In the genomic region with DNA sequence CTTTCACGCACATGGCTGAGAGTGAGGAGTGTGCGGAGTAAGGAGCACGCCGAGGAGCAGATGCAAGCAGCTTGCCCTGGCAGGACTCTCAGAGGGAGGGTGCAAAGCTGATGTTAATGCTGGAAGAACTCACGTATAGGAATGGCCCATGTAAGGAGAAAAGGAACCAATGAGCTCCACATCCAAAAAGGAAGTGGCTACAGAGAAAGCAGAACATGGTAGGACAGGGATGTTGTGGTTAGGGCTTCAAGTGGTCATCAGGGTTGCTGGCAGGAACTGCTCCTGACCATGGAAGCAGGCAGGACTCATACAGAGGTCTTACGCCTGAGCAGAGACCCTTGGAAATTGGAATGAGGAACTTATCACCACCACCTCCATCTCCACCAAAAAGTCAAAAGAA, we compare ENCODE assay signal across 19 cellular contexts. TPM values are rescaled to one million over a fixed set of nuclear protein-coding genes. Genes with fewer than 3 reads are reported as not detected.
DNase-seq lines count a peak whose midpoint lies in the region; ATAC-seq and TF ChIP-seq lines count a peak whose summit lies in the region.
"Had no signal": no experiment of that assay in that cellular context is flagged by ENCODE, and none has a peak within 500 bp of the region (broad histone marks: within the 10 kb centered on the region; RNA-seq: fewer than 3 reads in every experiment).

No MANE protein-coding gene starts in this region.

- H3K27ac ChIP-seq in ascending aorta: peak overlapping the region; percentile 58 to 85
- H3K27ac ChIP-seq: lower lobe of right lung had no signal

- DNase-seq in CD1c-positive myeloid dendritic cell (ENCODE audit: extremely low spot score) (peak; percentile 80), MV-4-11 (lab: John Stamatoyannopoulos, UW) (peak; percentile 90), ascending aorta (ENCODE audit: low spot score in 2 of 2) (no peak), sciatic nerve (ENCODE audit: low spot score) (no peak)
- no peak for DNase-seq in activated T-helper 2 cell treated with anti-CD3 and anti-CD28 coated beads, Interferon-gamma antibody, Interleukin-2, Interleukin-4, amounts not matched to agents 10 μg/mL and 5 μg/mL and 100 μg/mL, durations not matched to agents 14 hours and 24 hours and 36 hours (ENCODE audit: low spot score)
- DNase-seq: activated CD4-positive, alpha-beta T cell treated with anti-CD3 and anti-CD28 coated beads for 1 hour; effector CD4-positive, alpha-beta T cell; glutamatergic neuron; lower lobe of right lung; MM.1S; NCI-H2029 treated with DMSO at 0.1 percent for 48 hours; NCI-H446 treated with DMSO at 0.1 percent for 48 hours; SHP77 treated with DMSO at 0.1 percent for 48 hours; stimulated activated naive CD8-positive, alpha-beta T cell treated with anti-CD3 and anti-CD28 coated beads, Interleukin-15, amount 100 ng/mL, for 72 hours; T-helper 2 cell had no signal

- peak; percentile 44 for ATAC-seq in sciatic nerve
- ATAC-seq in HG03139 (IDR thresholded peaks at IDR 0.05; ENCODE audit: unreplicated experiment): no peak
- ATAC-seq in GM21723 (IDR thresholded peaks at IDR 0.05; ENCODE audit: unreplicated experiment): no peak
- ATAC-seq in GM18867 (IDR thresholded peaks at IDR 0.05; ENCODE audit: unreplicated experiment): no peak
- ATAC-seq: stimulated activated naive CD8-positive, alpha-beta T cell treated with anti-CD3 and anti-CD28 coated beads, Interleukin-15, amount 100 ng/mL, for 72 hours had no signal

- H3K27me3 ChIP-seq in ascending aorta: no peaks in the 10 kb centered on the region
- H3K27me3 ChIP-seq: adrenal gland had no signal

- H3K27me3 Mint-ChIP-seq in activated T-helper 2 cell treated with anti-CD3 and anti-CD28 coated beads, Interferon-gamma antibody, Interleukin-2, Interleukin-4, amounts not matched to agents 10 μg/mL and 5 μg/mL and 100 μg/mL, durations not matched to agents 14 hours and 24 hours and 36 hours (ENCODE audit: low read depth): peaks cover 5% of the 10 kb centered on the region
- H3K27me3 Mint-ChIP-seq: stimulated activated naive CD8-positive, alpha-beta T cell treated with anti-CD3 and anti-CD28 coated beads, Interleukin-15, amount 100 ng/mL, for 72 hours had no signal

- intact Hi-C loops in ascending aorta (cut with DNase I): loop anchor here (10.0 kb wide), 1 partner anchor 217 kb away; no protein-coding TSS in a partner anchor
- intact Hi-C loops in sciatic nerve (cut with DNase I): loop anchor here (10.0 kb wide), 1 partner anchor 87 kb away; no protein-coding TSS in a partner anchor
- intact Hi-C loops in activated T-helper 2 cell treated with anti-CD3 and anti-CD28 coated beads, Interferon-gamma antibody, Interleukin-2, Interleukin-4, amounts not matched to agents 10 μg/mL and 5 μg/mL and 100 μg/mL, durations not matched to agents 14 hours and 24 hours and 36 hours (cut with micrococcal nuclease): no loop called here

- peak overlapping the region; percentile 2 to 22 for H3K4me3 ChIP-seq in ascending aorta
- H3K4me3 ChIP-seq: adrenal gland, lower lobe of right lung had no signal

- H3K4me1 Mint-ChIP-seq in activated T-helper 2 cell treated with anti-CD3 and anti-CD28 coated beads, Interferon-gamma antibody, Interleukin-2, Interleukin-4, amounts not matched to agents 10 μg/mL and 5 μg/mL and 100 μg/mL, durations not matched to agents 14 hours and 24 hours and 36 hours (ENCODE audit: low read depth): peaks cover 12% of the 10 kb centered on the region

- H3K4me1 ChIP-seq in ascending aorta: peaks cover 15 to 60% of the 10 kb centered on the region in 2 donors

- H3K36me3 ChIP-seq in ascending aorta: no peaks in the 10 kb centered on the region
- H3K36me3 ChIP-seq: adrenal gland, lower lobe of right lung had no signal

- H3K36me3 Mint-ChIP-seq in activated T-helper 2 cell treated with anti-CD3 and anti-CD28 coated beads, Interferon-gamma antibody, Interleukin-2, Interleukin-4, amounts not matched to agents 10 μg/mL and 5 μg/mL and 100 μg/mL, durations not matched to agents 14 hours and 24 hours and 36 hours (ENCODE audit: low read depth): peaks cover 3% of the 10 kb centered on the region

- TF ChIP-seq CTCF in ascending aorta (IDR thresholded peaks at IDR 0.05): no peak

- no peaks in the 10 kb centered on the region for H3K9me3 Mint-ChIP-seq in activated T-helper 2 cell treated with anti-CD3 and anti-CD28 coated beads, Interferon-gamma antibody, Interleukin-2, Interleukin-4, amounts not matched to agents 10 μg/mL and 5 μg/mL and 100 μg/mL, durations not matched to agents 14 hours and 24 hours and 36 hours
- H3K9me3 Mint-ChIP-seq: stimulated activated naive CD8-positive, alpha-beta T cell treated with anti-CD3 and anti-CD28 coated beads, Interleukin-15, amount 100 ng/mL, for 72 hours had no signal

- no peak overlapping the region for H3K4me3 Mint-ChIP-seq in activated T-helper 2 cell treated with anti-CD3 and anti-CD28 coated beads, Interferon-gamma antibody, Interleukin-2, Interleukin-4, amounts not matched to agents 10 μg/mL and 5 μg/mL and 100 μg/mL, durations not matched to agents 14 hours and 24 hours and 36 hours (ENCODE audit: low read depth)
- H3K4me3 Mint-ChIP-seq: stimulated activated naive CD8-positive, alpha-beta T cell treated with anti-CD3 and anti-CD28 coated beads, Interleukin-15, amount 100 ng/mL, for 72 hours had no signal

- no peaks in the 10 kb centered on the region for H3K9me3 ChIP-seq in ascending aorta
- H3K9me3 ChIP-seq: adrenal gland, lower lobe of right lung had no signal

- no peak overlapping the region for H3K27ac Mint-ChIP-seq in activated T-helper 2 cell treated with anti-CD3 and anti-CD28 coated beads, Interferon-gamma antibody, Interleukin-2, Interleukin-4, amounts not matched to agents 10 μg/mL and 5 μg/mL and 100 μg/mL, durations not matched to agents 14 hours and 24 hours and 36 hours
- H3K27ac Mint-ChIP-seq: stimulated activated naive CD8-positive, alpha-beta T cell treated with anti-CD3 and anti-CD28 coated beads, Interleukin-15, amount 100 ng/mL, for 72 hours had no signal

RNA-seq across cellular contexts. Expression of gene MYO1D, which starts 5.2 kb away (rescaled TPM):
- total RNA-seq in ascending aorta: 105 TPM
- total RNA-seq in sciatic nerve: 57.8 TPM
- 22.8 and 23.4 TPM in 2 replicates for total RNA-seq in activated T-helper 2 cell treated with anti-CD3 and anti-CD28 coated beads, Interferon-gamma antibody, Interleukin-2, Interleukin-4, amounts not matched to agents 10 μg/mL and 5 μg/mL and 100 μg/mL, durations not matched to agents 14 hours and 24 hours and 36 hours

RNA-seq across cellular contexts. Expression of gene TMEM98, which starts 56.2 kb away (rescaled TPM):
- 50.6 TPM for total RNA-seq in ascending aorta
- total RNA-seq in sciatic nerve: 123 TPM
- 18.8 and 19.3 TPM in 2 replicates for total RNA-seq in activated T-helper 2 cell treated with anti-CD3 and anti-CD28 coated beads, Interferon-gamma antibody, Interleukin-2, Interleukin-4, amounts not matched to agents 10 μg/mL and 5 μg/mL and 100 μg/mL, durations not matched to agents 14 hours and 24 hours and 36 hours

Comparison
In these comparisons a context has a peak if more than half of its experiments do, and no peak if none do; other contexts are left out.
1. DNase-seq: peak in CD1c-positive myeloid dendritic cell (single experiment) and MV-4-11 (single experiment); none in ascending aorta (0 of 2), sciatic nerve (single experiment) and activated T-helper 2 cell treated with anti-CD3 and anti-CD28 coated beads, Interferon-gamma antibody, Interleukin-2, Interleukin-4, amounts not matched to agents 10 μg/mL and 5 μg/mL and 100 μg/mL, durations not matched to agents 14 hours and 24 hours and 36 hours (single experiment).